1 cellular context compared by ENCODE assay signal in genomic region chr11:56375324-56375723, GRCh38.
TF ChIP-seq lines count a peak whose summit lies in the region.

TSS of gene OR8U1 (plus strand) at chr11:56375624. CDS start at chr11:56375624, 0 bp downstream.

TF ChIP-seq in H1, 55 proteins besides CTCF, POLR2A, EP300 and RAD21:
- TF ChIP-seq BCL11A (IDR thresholded peaks at IDR 0.05; ENCODE audit: low read depth in 2 of 2, low read length in 2 of 2) (no peak), CHD2 (IDR thresholded peaks at IDR 0.05; ENCODE audit: low read length) (no peak), HDAC6 (IDR thresholded peaks at IDR 0.05; ENCODE audit: low read depth, low read length) (no peak), SIRT6 (IDR thresholded peaks at IDR 0.05; ENCODE audit: low read length) (no peak)
- TF ChIP-seq, protein P1, sequence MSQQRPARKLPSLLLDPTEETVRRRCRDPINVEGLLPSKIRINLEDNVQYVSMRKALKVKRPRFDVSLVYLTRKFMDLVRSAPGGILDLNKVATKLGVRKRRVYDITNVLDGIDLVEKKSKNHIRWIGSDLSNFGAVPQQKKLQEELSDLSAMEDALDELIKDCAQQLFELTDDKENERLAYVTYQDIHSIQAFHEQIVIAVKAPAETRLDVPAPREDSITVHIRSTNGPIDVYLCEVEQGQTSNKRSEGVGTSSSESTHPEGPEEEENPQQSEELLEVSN (IDR thresholded peaks at IDR 0.05): no peak
